17 cellular contexts compared by ENCODE assay signal in genomic region chr5:142201471-142201887, GRCh38.
A peak's percentile ranks its signal among the peaks of the same experiment; 100 is the strongest.
DNase-seq lines count a peak whose midpoint lies in the region; ATAC-seq and TF ChIP-seq lines count a peak whose summit lies in the region.
"Had no signal": no experiment of that assay in that cellular context is flagged by ENCODE, and none has a peak within 500 bp of the region (broad histone marks: within the 10 kb centered on the region; RNA-seq: fewer than 3 reads in every experiment).

No MANE protein-coding gene starts in this region.

- TF ChIP-seq CTCF in RWPE1 (conservative IDR thresholded peaks at IDR 0.05; ENCODE audit: low read depth) (no peak), epithelial cell of proximal tubule (conservative IDR thresholded peaks at IDR 0.05; ENCODE audit: low read depth, low read length) (no peak), endodermal cell (conservative IDR thresholded peaks at IDR 0.05) (no peak)

- no peaks in the 10 kb centered on the region for H3K4me1 ChIP-seq in endodermal cell (ENCODE audit: control insufficient read depth, insufficient read depth, low read length)
- H3K4me1 ChIP-seq: colonic mucosa had no signal

- H3K27ac Mint-ChIP-seq in endodermal cell = no peak overlapping the region
- H3K27ac Mint-ChIP-seq: activated CD8-positive, alpha-beta T cell treated with anti-CD3 and anti-CD28 coated beads, Interleukin-2, amount 10 ng/mL, durations not matched to agents 7 days and 5 days; stimulated activated naive CD8-positive, alpha-beta T cell treated with anti-CD3 and anti-CD28 coated beads, Interleukin-15, Interleukin-2, amounts not matched to agents 100 ng/mL and 50 ng/mL, for 24 hours had no signal

- DNase-seq in EL = peak; percentile 98
- peak; percentile 66 for DNase-seq in RWPE1 (ENCODE audit: low spot score)
- peak; percentile 57 for DNase-seq in epithelial cell of proximal tubule (ENCODE audit: low read depth)
- peak; percentile 95 for DNase-seq in pulmonary artery endothelial cell (ENCODE audit: low read depth, low spot score)
- DNase-seq in NCI-H69 (lab: John Stamatoyannopoulos, UW) = no peak
- no peak for DNase-seq in endodermal cell
- DNase-seq in NCI-H2171 treated with DMSO at 0.1 percent for 48 hours (lab: John Stamatoyannopoulos, UW) = no peak
- DNase-seq: activated CD8-positive, alpha-beta T cell treated with anti-CD3 and anti-CD28 coated beads, Interleukin-2, amount 10 ng/mL, durations not matched to agents 7 days and 5 days; activated naive CD4-positive, alpha-beta T cell treated with Interleukin-2 at 50 U/mL for 16 hours; colonic mucosa; COR-L47; Kasumi-1; OCI-M1; stimulated activated CD4-positive, alpha-beta T cell treated with anti-CD3 and anti-CD28 coated beads, Interleukin-2, amount 100 ng/mL, for 48 hours had no signal

- H3K27me3 ChIP-seq in endodermal cell (ENCODE audit: control insufficient read depth, insufficient read depth, low read length, poor library complexity, severe bottlenecking) = no peaks in the 10 kb centered on the region
- H3K27me3 ChIP-seq: colonic mucosa, hepatocyte had no signal

- H3K27ac ChIP-seq in RWPE1 = no peak overlapping the region
- H3K27ac ChIP-seq in endodermal cell (ENCODE audit: low read depth, low read length) = no peak overlapping the region
- H3K27ac ChIP-seq: colonic mucosa, hepatocyte had no signal

- H3K9me3 Mint-ChIP-seq in endodermal cell = no peaks in the 10 kb centered on the region
- H3K9me3 Mint-ChIP-seq: stimulated activated naive CD8-positive, alpha-beta T cell treated with anti-CD3 and anti-CD28 coated beads, Interleukin-15, Interleukin-2, amounts not matched to agents 100 ng/mL and 50 ng/mL, for 24 hours had no signal

- H3K27me3 Mint-ChIP-seq in endodermal cell (ENCODE audit: insufficient read depth) = peaks cover 2% of the 10 kb centered on the region
- H3K27me3 Mint-ChIP-seq: stimulated activated naive CD8-positive, alpha-beta T cell treated with anti-CD3 and anti-CD28 coated beads, Interleukin-15, Interleukin-2, amounts not matched to agents 100 ng/mL and 50 ng/mL, for 24 hours had no signal

- peaks cover 21% of the 10 kb centered on the region for H3K4me1 Mint-ChIP-seq in endodermal cell

- no peak overlapping the region for H3K9ac ChIP-seq in endodermal cell (ENCODE audit: extremely low read depth, low read length, poor library complexity, severe bottlenecking)

- no peaks in the 10 kb centered on the region for H3K9me3 ChIP-seq in endodermal cell (ENCODE audit: control insufficient read depth, low read length)
- H3K9me3 ChIP-seq: colonic mucosa had no signal

- POLR2A ChIA-PET in RWPE1 (lab: Yijun Ruan, JAX; ENCODE audit: low non-redundant PET) = no interaction called here

- CTCF ChIA-PET in RWPE1 (lab: Yijun Ruan, JAX) = no interaction called here

- no peak overlapping the region for H3K4me3 Mint-ChIP-seq in endodermal cell
- H3K4me3 Mint-ChIP-seq: activated CD8-positive, alpha-beta T cell treated with anti-CD3 and anti-CD28 coated beads, Interleukin-2, amount 10 ng/mL, durations not matched to agents 7 days and 5 days; stimulated activated naive CD8-positive, alpha-beta T cell treated with anti-CD3 and anti-CD28 coated beads, Interleukin-15, Interleukin-2, amounts not matched to agents 100 ng/mL and 50 ng/mL, for 24 hours had no signal

- ATAC-seq in GM21447 (IDR thresholded peaks at IDR 0.05; ENCODE audit: unreplicated experiment) = no peak
- ATAC-seq: activated CD8-positive, alpha-beta T cell treated with anti-CD3 and anti-CD28 coated beads, Interleukin-2, amount 10 ng/mL, durations not matched to agents 7 days and 5 days had no signal

- no peaks in the 10 kb centered on the region for H3K36me3 ChIP-seq in endodermal cell (ENCODE audit: control insufficient read depth, insufficient read depth, low read length)
- H3K36me3 ChIP-seq: colonic mucosa had no signal

- no peaks in the 10 kb centered on the region for H3K36me3 Mint-ChIP-seq in endodermal cell (ENCODE audit: low read depth)

- H3K4me3 ChIP-seq in epithelial cell of proximal tubule (ENCODE audit: low read depth, low read length) (no peak overlapping the region), endodermal cell (ENCODE audit: low read length) (no peak overlapping the region)
- H3K4me3 ChIP-seq: colonic mucosa, hepatocyte had no signal

- WGBS in endodermal cell (ENCODE audit: insufficient coverage in 1 of 2, insufficient read length in 1 of 2), 2 experiments = 94% methylated on average over 3 of the region's 3 CpGs

Comparison
In these comparisons a context has a peak if more than half of its experiments do, and no peak if none do; other contexts are left out.
1. DNase-seq: peak in EL (single experiment), RWPE1 (single experiment), epithelial cell of proximal tubule (single experiment) and pulmonary artery endothelial cell (single experiment); none in NCI-H69 (single experiment), endodermal cell (single experiment) and NCI-H2171 treated with DMSO at 0.1 percent for 48 hours (single experiment).